ENCODE assay signal across 22 cellular contexts in the genomic region with DNA sequence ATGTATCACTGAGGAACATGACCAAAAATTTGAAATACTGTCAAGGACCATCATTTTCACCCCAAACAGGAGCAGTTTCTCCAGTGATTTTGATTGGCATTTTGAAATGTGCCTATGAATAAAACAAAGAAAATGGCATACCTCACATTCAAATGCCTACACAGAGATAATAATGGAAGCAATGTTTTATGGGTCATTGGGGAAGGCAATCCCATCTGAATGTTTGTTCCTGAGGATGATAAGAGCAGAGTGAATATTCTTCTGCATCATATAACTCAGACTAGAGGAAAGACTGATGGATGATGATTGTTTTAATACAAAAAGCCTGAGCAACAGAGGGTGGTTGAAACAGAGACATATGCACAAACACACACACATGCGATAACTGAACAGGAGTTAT.
"Had no signal": no experiment of that assay in that cellular context is flagged by ENCODE, and none has a peak within 500 bp of the region (broad histone marks: within the 10 kb centered on the region; RNA-seq: fewer than 3 reads in every experiment).

No MANE protein-coding gene starts in this region.

- ATAC-seq: foreskin keratinocyte; left cardiac atrium; lower lobe of right lung; natural killer cell treated with Interleukin-12 subunit alpha and Interleukin-12 subunit beta and Interleukin-15 and Interleukin-18, amount 100 ng/mL, for 72 hours; right lobe of liver; stimulated activated memory B cell treated with anti-CD40 and anti-IgM and Interleukin-4, amounts not matched to agents 10 μg/mL and 1 μg/mL and 100 μg/mL, for 72 hours had no signal

- H3K36me3 Mint-ChIP-seq: memory B cell; natural killer cell treated with Interleukin-12 subunit alpha and Interleukin-12 subunit beta and Interleukin-15 and Interleukin-18, amount 100 ng/mL, for 72 hours; stimulated activated memory B cell treated with anti-CD40 and anti-IgM and Interleukin-4, amounts not matched to agents 10 μg/mL and 1 μg/mL and 100 μg/mL, for 72 hours had no signal

- DNase-seq: erythroblast; foreskin keratinocyte; immature natural killer cell; left cardiac atrium; left ventricle myocardium inferior; lower lobe of right lung; midbrain; right lobe of liver; spleen; stimulated activated CD4-positive, alpha-beta T cell treated with anti-CD3 and anti-CD28 coated beads, Interleukin-15, amount 100 ng/mL, for 24 hours; stimulated activated CD4-positive, alpha-beta T cell treated with anti-CD3 and anti-CD28 coated beads, Interleukin-1b, Interleukin-23, amount 100 ng/mL, for 48 hours; stimulated activated CD4-positive, alpha-beta T cell treated with anti-CD3 and anti-CD28 coated beads, Interleukin-4, amount 100 ng/mL, for 24 hours; tibial artery; upper lobe of left lung; uterus had no signal

- H3K27ac Mint-ChIP-seq: dendritic cell treated with granulocyte-macrophage colony-stimulating factor and Interleukin-4, amounts not matched to agents 40 ng/mL and 50 ng/mL, for 4 days; immature natural killer cell; memory B cell; natural killer cell treated with Interleukin-12 subunit alpha and Interleukin-12 subunit beta and Interleukin-15 and Interleukin-18, amount 100 ng/mL, for 72 hours; stimulated activated memory B cell treated with anti-CD40 and anti-IgM and Interleukin-4, amounts not matched to agents 10 μg/mL and 1 μg/mL and 100 μg/mL, for 72 hours; stimulated activated naive CD8-positive, alpha-beta T cell treated with anti-CD3 and anti-CD28 coated beads, Interleukin-15, Interleukin-2, amounts not matched to agents 100 ng/mL and 50 ng/mL, for 24 hours had no signal

- H3K4me1 ChIP-seq: foreskin keratinocyte, left ventricle myocardium inferior, lower lobe of right lung, parathyroid adenoma, prostate gland, right lobe of liver, spleen, tibial artery, upper lobe of left lung, uterus had no signal

- H3K27me3 ChIP-seq: foreskin keratinocyte, right lobe of liver, spleen, tibial artery, upper lobe of left lung, uterus had no signal

- H3K9ac ChIP-seq: parathyroid adenoma had no signal

- H3K4me3 ChIP-seq: left ventricle myocardium inferior, lower lobe of right lung, prostate gland, right lobe of liver, spleen, tibial artery, upper lobe of left lung, uterus had no signal

- H2AFZ ChIP-seq: parathyroid adenoma had no signal

- H3K27ac ChIP-seq: foreskin keratinocyte, left ventricle myocardium inferior, lower lobe of right lung, parathyroid adenoma, prostate gland, right lobe of liver, spleen, tibial artery, upper lobe of left lung, uterus had no signal

- H3K27me3 Mint-ChIP-seq: dendritic cell treated with granulocyte-macrophage colony-stimulating factor and Interleukin-4, amounts not matched to agents 40 ng/mL and 50 ng/mL, for 4 days; memory B cell; natural killer cell treated with Interleukin-12 subunit alpha and Interleukin-12 subunit beta and Interleukin-15 and Interleukin-18, amount 100 ng/mL, for 72 hours; stimulated activated memory B cell treated with anti-CD40 and anti-IgM and Interleukin-4, amounts not matched to agents 10 μg/mL and 1 μg/mL and 100 μg/mL, for 72 hours; stimulated activated naive CD8-positive, alpha-beta T cell treated with anti-CD3 and anti-CD28 coated beads, Interleukin-15, Interleukin-2, amounts not matched to agents 100 ng/mL and 50 ng/mL, for 24 hours had no signal

- H3K9me3 ChIP-seq: lower lobe of right lung, prostate gland, right lobe of liver, tibial artery, uterus had no signal

- H3K4me1 Mint-ChIP-seq: immature natural killer cell; memory B cell; stimulated activated memory B cell treated with anti-CD40 and anti-IgM and Interleukin-4, amounts not matched to agents 10 μg/mL and 1 μg/mL and 100 μg/mL, for 72 hours had no signal

- H3K9me3 Mint-ChIP-seq: stimulated activated memory B cell treated with anti-CD40 and anti-IgM and Interleukin-4, amounts not matched to agents 10 μg/mL and 1 μg/mL and 100 μg/mL, for 72 hours had no signal

- H3K36me3 ChIP-seq: left ventricle myocardium inferior, lower lobe of right lung, prostate gland, right lobe of liver, spleen, tibial artery, upper lobe of left lung, uterus had no signal

- H3K4me3 Mint-ChIP-seq: dendritic cell treated with granulocyte-macrophage colony-stimulating factor and Interleukin-4, amounts not matched to agents 40 ng/mL and 50 ng/mL, for 4 days; immature natural killer cell; memory B cell; natural killer cell treated with Interleukin-12 subunit alpha and Interleukin-12 subunit beta and Interleukin-15 and Interleukin-18, amount 100 ng/mL, for 72 hours; stimulated activated memory B cell treated with anti-CD40 and anti-IgM and Interleukin-4, amounts not matched to agents 10 μg/mL and 1 μg/mL and 100 μg/mL, for 72 hours; stimulated activated naive CD8-positive, alpha-beta T cell treated with anti-CD3 and anti-CD28 coated beads, Interleukin-15, Interleukin-2, amounts not matched to agents 100 ng/mL and 50 ng/mL, for 24 hours had no signal

- H3K79me2 ChIP-seq: parathyroid adenoma had no signal
